ENCODE assay signal across 2 cellular contexts in genomic region chr2:150120271-150120950, GRCh38.
TF ChIP-seq lines count a peak whose summit lies in the region.

No MANE protein-coding gene starts in this region.

TF ChIP-seq in IMR-90, 13 proteins besides CTCF, POLR2A, EP300 and RAD21 (continued from another document):
- TF ChIP-seq, protein P1, sequence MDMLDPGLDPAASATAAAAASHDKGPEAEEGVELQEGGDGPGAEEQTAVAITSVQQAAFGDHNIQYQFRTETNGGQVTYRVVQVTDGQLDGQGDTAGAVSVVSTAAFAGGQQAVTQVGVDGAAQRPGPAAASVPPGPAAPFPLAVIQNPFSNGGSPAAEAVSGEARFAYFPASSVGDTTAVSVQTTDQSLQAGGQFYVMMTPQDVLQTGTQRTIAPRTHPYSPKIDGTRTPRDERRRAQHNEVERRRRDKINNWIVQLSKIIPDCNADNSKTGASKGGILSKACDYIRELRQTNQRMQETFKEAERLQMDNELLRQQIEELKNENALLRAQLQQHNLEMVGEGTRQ (IDR thresholded peaks at IDR 0.05; ENCODE audit: low read depth, low read length), result no peak
- TF ChIP-seq BHLHE40 (IDR thresholded peaks at IDR 0.05; ENCODE audit: low read depth, low read length), result no peak
- no peak for TF ChIP-seq SMC3 (IDR thresholded peaks at IDR 0.05; ENCODE audit: low read depth, low read length)
- TF ChIP-seq MAZ (IDR thresholded peaks at IDR 0.05; ENCODE audit: borderline replicate concordance, low read depth, low read length), result no peak
- TF ChIP-seq, protein P2, sequence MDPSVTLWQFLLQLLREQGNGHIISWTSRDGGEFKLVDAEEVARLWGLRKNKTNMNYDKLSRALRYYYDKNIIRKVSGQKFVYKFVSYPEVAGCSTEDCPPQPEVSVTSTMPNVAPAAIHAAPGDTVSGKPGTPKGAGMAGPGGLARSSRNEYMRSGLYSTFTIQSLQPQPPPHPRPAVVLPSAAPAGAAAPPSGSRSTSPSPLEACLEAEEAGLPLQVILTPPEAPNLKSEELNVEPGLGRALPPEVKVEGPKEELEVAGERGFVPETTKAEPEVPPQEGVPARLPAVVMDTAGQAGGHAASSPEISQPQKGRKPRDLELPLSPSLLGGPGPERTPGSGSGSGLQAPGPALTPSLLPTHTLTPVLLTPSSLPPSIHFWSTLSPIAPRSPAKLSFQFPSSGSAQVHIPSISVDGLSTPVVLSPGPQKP (IDR thresholded peaks at IDR 0.05; ENCODE audit: borderline replicate concordance, low read depth, low read length), result no peak
- TF ChIP-seq MXI1 (IDR thresholded peaks at IDR 0.05; ENCODE audit: borderline replicate concordance, low read depth, low read length), result no peak
- no peak for TF ChIP-seq CEBPB (IDR thresholded peaks at IDR 0.05; ENCODE audit: low read depth, low read length)
- TF ChIP-seq RFX5 (IDR thresholded peaks at IDR 0.05; ENCODE audit: low read depth, low read length), result no peak
- no peak for TF ChIP-seq CHD1 (IDR thresholded peaks at IDR 0.05; ENCODE audit: low read depth, low read length)
- no peak for TF ChIP-seq NFE2L2 (IDR thresholded peaks at IDR 0.05; ENCODE audit: low read depth, low read length)
- no peak for TF ChIP-seq FOS (IDR thresholded peaks at IDR 0.05; ENCODE audit: low read depth, low read length)
- TF ChIP-seq MAFK (IDR thresholded peaks at IDR 0.05; ENCODE audit: low read depth, low read length), result no peak
TF ChIP-seq in IMR-90: peak in this region for 0.

TF ChIP-seq in SK-N-SH treated with all-trans-retinoic acid at 6 μM for 48 hours, 23 proteins besides CTCF, POLR2A, EP300 and RAD21:
- TF ChIP-seq, protein P3, sequence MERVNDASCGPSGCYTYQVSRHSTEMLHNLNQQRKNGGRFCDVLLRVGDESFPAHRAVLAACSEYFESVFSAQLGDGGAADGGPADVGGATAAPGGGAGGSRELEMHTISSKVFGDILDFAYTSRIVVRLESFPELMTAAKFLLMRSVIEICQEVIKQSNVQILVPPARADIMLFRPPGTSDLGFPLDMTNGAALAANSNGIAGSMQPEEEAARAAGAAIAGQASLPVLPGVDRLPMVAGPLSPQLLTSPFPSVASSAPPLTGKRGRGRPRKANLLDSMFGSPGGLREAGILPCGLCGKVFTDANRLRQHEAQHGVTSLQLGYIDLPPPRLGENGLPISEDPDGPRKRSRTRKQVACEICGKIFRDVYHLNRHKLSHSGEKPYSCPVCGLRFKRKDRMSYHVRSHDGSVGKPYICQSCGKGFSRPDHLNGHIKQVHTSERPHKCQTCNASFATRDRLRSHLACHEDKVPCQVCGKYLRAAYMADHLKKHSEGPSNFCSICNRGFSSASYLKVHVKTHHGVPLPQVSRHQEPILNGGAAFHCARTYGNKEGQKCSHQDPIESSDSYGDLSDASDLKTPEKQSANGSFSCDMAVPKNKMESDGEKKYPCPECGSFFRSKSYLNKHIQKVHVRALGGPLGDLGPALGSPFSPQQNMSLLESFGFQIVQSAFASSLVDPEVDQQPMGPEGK (CRISPR knock-in tag; IDR thresholded peaks at IDR 0.05; ENCODE audit: borderline replicate concordance), result no peak
- TF ChIP-seq CSRNP3 (CRISPR knock-in tag; IDR thresholded peaks at IDR 0.05) (no peak), TOX (CRISPR knock-in tag; IDR thresholded peaks at IDR 0.05; ENCODE audit: borderline replicate concordance) (no peak), ZFP3 (CRISPR knock-in tag; IDR thresholded peaks at IDR 0.05) (no peak), GLIS3 (CRISPR knock-in tag; IDR thresholded peaks at IDR 0.05) (no peak), ZNF8 (CRISPR knock-in tag; IDR thresholded peaks at IDR 0.05) (no peak), ARNTL (CRISPR knock-in tag; IDR thresholded peaks at IDR 0.05; ENCODE audit: borderline replicate concordance, low read depth) (no peak), RARB (CRISPR knock-in tag; IDR thresholded peaks at IDR 0.05) (no peak), ISL1 (CRISPR knock-in tag; IDR thresholded peaks at IDR 0.05) (no peak), SNAI2 (CRISPR knock-in tag; IDR thresholded peaks at IDR 0.05) (no peak), CSDC2 (CRISPR knock-in tag; IDR thresholded peaks at IDR 0.05) (no peak), TCF4 (CRISPR knock-in tag; IDR thresholded peaks at IDR 0.05; ENCODE audit: borderline replicate concordance) (no peak), PPARA (CRISPR knock-in tag; IDR thresholded peaks at IDR 0.05; ENCODE audit: borderline replicate concordance) (no peak), ZNF70 (CRISPR knock-in tag; IDR thresholded peaks at IDR 0.05) (no peak), ESRRG (CRISPR knock-in tag; IDR thresholded peaks at IDR 0.05) (no peak), CREB5 (CRISPR knock-in tag; IDR thresholded peaks at IDR 0.05; ENCODE audit: low read depth) (no peak), ZNF565 (CRISPR knock-in tag; conservative IDR thresholded peaks at IDR 0.05; ENCODE audit: low read depth) (no peak), ZC3H10 (CRISPR knock-in tag; IDR thresholded peaks at IDR 0.05) (no peak), ZFP30 (CRISPR knock-in tag; IDR thresholded peaks at IDR 0.05) (no peak), BACH2 (CRISPR knock-in tag; IDR thresholded peaks at IDR 0.05; ENCODE audit: borderline replicate concordance) (no peak)
TF ChIP-seq in SK-N-SH treated with all-trans-retinoic acid at 6 μM for 48 hours: peak in this region for 0.
